9 cellular contexts compared by ENCODE assay signal in the genomic region with DNA sequence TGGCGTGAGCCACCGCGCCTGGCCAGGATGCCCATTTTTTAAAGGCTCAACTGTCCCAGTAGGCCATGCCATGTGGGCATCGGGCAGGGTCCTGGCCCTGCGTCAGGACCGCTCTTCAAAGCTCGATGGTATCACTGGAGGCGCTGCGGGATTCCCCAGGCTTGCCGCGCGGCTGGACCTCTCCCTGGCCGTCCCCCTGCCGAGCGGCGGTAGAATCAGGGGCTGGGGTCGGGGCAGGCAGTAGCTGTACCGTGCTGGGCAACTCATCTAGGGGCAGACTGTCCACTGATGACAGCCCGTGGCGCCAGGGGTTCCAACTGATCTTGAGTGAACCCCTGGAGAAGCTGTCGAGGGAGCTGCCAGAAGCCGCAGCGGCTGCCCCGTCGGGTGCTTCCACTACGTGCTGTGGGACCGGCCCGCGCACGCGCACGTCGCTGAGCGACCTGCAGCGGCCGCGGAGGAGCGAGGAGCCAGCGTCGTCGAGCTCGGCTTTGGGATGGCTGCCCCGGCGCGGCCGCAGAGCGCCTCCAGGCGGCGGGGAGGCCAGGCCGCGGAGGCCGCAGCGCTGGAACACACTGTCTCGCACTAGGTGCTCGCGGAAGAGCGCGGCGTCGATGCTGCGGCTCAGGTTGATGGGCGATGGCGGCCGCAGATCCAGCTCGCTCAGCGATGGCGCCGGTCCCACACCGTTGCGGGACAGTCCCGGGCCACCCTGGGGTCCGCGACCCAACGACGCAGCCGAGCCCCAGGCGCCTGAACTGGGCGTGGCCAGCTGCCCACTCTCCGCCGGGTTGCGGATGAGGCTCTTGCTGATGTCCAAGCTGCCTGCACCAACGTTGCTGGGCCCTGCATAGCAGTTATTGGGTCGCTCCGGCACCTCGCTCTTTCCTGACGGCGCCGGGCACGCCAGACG. TPM values are rescaled to one million over a fixed set of nuclear protein-coding genes. Genes with fewer than 3 reads are reported as not detected.
DNase-seq lines count a peak whose midpoint lies in the region; ATAC-seq and TF ChIP-seq lines count a peak whose summit lies in the region.
"Had no signal": no experiment of that assay in that cellular context is flagged by ENCODE, and none has a peak within 500 bp of the region (broad histone marks: within the 10 kb centered on the region; RNA-seq: fewer than 3 reads in every experiment).

No MANE protein-coding gene starts in this region.

- no peaks in the 10 kb centered on the region for H4K20me1 ChIP-seq in PC-3 (ENCODE audit: low read length)

- TF ChIP-seq POLR2A in esophagus muscularis mucosa (IDR thresholded peaks at IDR 0.05; ENCODE audit: low read depth), result no peak

- peak overlapping the region; percentile 98 for H3K4me2 ChIP-seq in PC-3 (ENCODE audit: low read length)

- peaks cover 6% of the 10 kb centered on the region for H3K4me1 ChIP-seq in CD8-positive, alpha-beta memory T cell (ENCODE audit: insufficient read depth, low read length)
- peaks cover 33% of the 10 kb centered on the region for H3K4me1 ChIP-seq in PC-3 (ENCODE audit: insufficient read depth, low read length)
- H3K4me1 ChIP-seq in esophagus muscularis mucosa, result peaks cover 13 to 47% (median 33%) of the 10 kb centered on the region in 4 donors
- peaks cover 7% of the 10 kb centered on the region for H3K4me1 ChIP-seq in mucosa of stomach (ENCODE audit: control insufficient read depth, insufficient read depth, low read length)

- H3K9me2 ChIP-seq in PC-3 (replicated peaks; ENCODE audit: low read length), result no peaks in the 10 kb centered on the region

- peak; percentile 71 for TF ChIP-seq CTCF in PC-3 (conservative IDR thresholded peaks at IDR 0.05; ENCODE audit: low read depth, low read length)
- TF ChIP-seq CTCF in esophagus muscularis mucosa (IDR thresholded peaks at IDR 0.05), result peak; percentile 73 to 81 (median 79)

- H3K27ac Mint-ChIP-seq in CD8-positive, alpha-beta memory T cell, result peak overlapping the region; percentile 68 to 96 (median 87)

- no peaks in the 10 kb centered on the region for H3K27me3 ChIP-seq in CD8-positive, alpha-beta memory T cell (ENCODE audit: insufficient read depth, low read length, poor library complexity, severe bottlenecking)
- H3K27me3 ChIP-seq in PC-3 (ENCODE audit: low read length) (no peaks in the 10 kb centered on the region), esophagus muscularis mucosa (peaks cover 0 to 6% (median 0%) of the 10 kb centered on the region in 4 donors), mucosa of stomach (ENCODE audit: control insufficient read depth, insufficient read depth, low read length) (peaks cover under 1% of the 10 kb centered on the region)

- TF ChIP-seq EP300 in esophagus muscularis mucosa (IDR thresholded peaks at IDR 0.05), result no peak

- ATAC-seq in HG02981 (IDR thresholded peaks at IDR 0.05; ENCODE audit: unreplicated experiment) (peak; percentile 69), PC-3 (peak; percentile 76), HG03135 (IDR thresholded peaks at IDR 0.05; ENCODE audit: unreplicated experiment) (no peak)

- H3K27me3 Mint-ChIP-seq in CD8-positive, alpha-beta memory T cell, result no peaks in the 10 kb centered on the region

- DNase-seq in CD8-positive, alpha-beta memory T cell, result peak; percentile 74 to 85 (median 80)
- peak; percentile 96 for DNase-seq in PC-3
- peak; percentile 80 for DNase-seq in activated T-helper 1 cell treated with Interleukin-2 at 50 U/mL for 16 hours (ENCODE audit: low read depth)
- DNase-seq in esophagus muscularis mucosa (ENCODE audit: extremely low spot score), result peak; percentile 93
- peak; percentile 50 to 59 for DNase-seq in stimulated activated CD8-positive, alpha-beta memory T cell treated with anti-CD3 and anti-CD28 coated beads, Interleukin-4, amount 100 ng/mL, for 1 hour (ENCODE audit: low read depth in 2 of 2, low spot score in 1 of 2)

- H3K9ac ChIP-seq in PC-3 (ENCODE audit: low read length) (peak overlapping the region; percentile 72), mucosa of stomach (ENCODE audit: low read length) (peak overlapping the region; percentile 77)

- CTCF ChIA-PET in CD8-positive, alpha-beta memory T cell (lab: Charles Lee), result interaction anchor here (0.6 to 2.0 kb wide), 14 partner anchors 11 to 442 kb away, joined by 3 to 23 read pairs (median 4); a partner anchor contains a TSS
- CTCF ChIA-PET in PC-3 (lab: Charles Lee), result interaction anchor here (0.5 to 1.6 kb wide), 22 partner anchors 10 to 881 kb away, joined by 3 to 24 read pairs (median 4); a partner anchor contains a TSS

- H2AFZ ChIP-seq in PC-3 (ENCODE audit: low read length), result peak overlapping the region; percentile 89

- peaks cover 21% of the 10 kb centered on the region for H3K79me2 ChIP-seq in PC-3 (ENCODE audit: low read length)

- H3F3A ChIP-seq in PC-3 (ENCODE audit: low read length, unreplicated experiment), result no peaks in the 10 kb centered on the region

- peak overlapping the region; percentile 68 to 82 (median 76) for H3K4me3 Mint-ChIP-seq in CD8-positive, alpha-beta memory T cell

- H3K36me3 Mint-ChIP-seq in CD8-positive, alpha-beta memory T cell, result peaks cover 0 to 31% (median 2%) of the 10 kb centered on the region in 3 donors

- intact Hi-C loops in PC-3 (cut with micrococcal nuclease), result loop anchor here (1.0 to 5.0 kb wide), 5 partner anchors 24 to 98 kb away; a partner anchor contains a TSS
- intact Hi-C loops in esophagus muscularis mucosa (cut with DNase I), result no loop called here

- WGBS in esophagus muscularis mucosa, result 15% methylated on average over 8 of the region's 90 CpGs

- peaks cover 6% of the 10 kb centered on the region for H3K36me3 ChIP-seq in CD8-positive, alpha-beta memory T cell (ENCODE audit: insufficient read depth, low read length)
- H3K36me3 ChIP-seq in PC-3 (ENCODE audit: low read depth, low read length) (no peaks in the 10 kb centered on the region; the same call in 1 of the 2 replicates), esophagus muscularis mucosa (peaks cover 10 to 45% (median 38%) of the 10 kb centered on the region in 4 donors), mucosa of stomach (ENCODE audit: control insufficient read depth, insufficient read depth, low read length) (peaks cover 4% of the 10 kb centered on the region)

- TSS peak; percentile 45 for BruUV-seq in PC-3 (replicated peaks; lab: Mats Ljungman, UMichigan)

- H3K4me1 Mint-ChIP-seq in CD8-positive, alpha-beta memory T cell, result peaks cover 6 to 7% (median 7%) of the 10 kb centered on the region in 3 donors

- peak overlapping the region; percentile 28 for H3K4me3 ChIP-seq in CD8-positive, alpha-beta memory T cell (ENCODE audit: low read length)
- H3K4me3 ChIP-seq in PC-3 (ENCODE audit: low read length) (peak overlapping the region; percentile 91), esophagus muscularis mucosa (peak overlapping the region; percentile 65 to 79 (median 71)), mucosa of stomach (ENCODE audit: low read length) (peak overlapping the region; percentile 54)

- POLR2A ChIA-PET in CD8-positive, alpha-beta memory T cell (lab: Charles Lee), result interaction anchor here (0.8 to 2.1 kb wide), 3 partner anchors 13 to 55 kb away, joined by 3 to 28 read pairs (median 4); a partner anchor contains a TSS
- POLR2A ChIA-PET in PC-3 (lab: Charles Lee; ENCODE audit: unreplicated experiment), result interaction anchor here (0.6 to 1.1 kb wide), 9 partner anchors 10 to 237 kb away, joined by 3 to 6 read pairs (median 4); a partner anchor contains a TSS

- no peaks in the 10 kb centered on the region for H3K9me3 Mint-ChIP-seq in CD8-positive, alpha-beta memory T cell

- no peaks in the 10 kb centered on the region for H3K9me3 ChIP-seq in CD8-positive, alpha-beta memory T cell (ENCODE audit: low read length)
- no peaks in the 10 kb centered on the region for H3K9me3 ChIP-seq in PC-3 (ENCODE audit: low read length)
- H3K9me3 ChIP-seq in esophagus muscularis mucosa, result no peaks in the 10 kb centered on the region
- H3K9me3 ChIP-seq in mucosa of stomach (ENCODE audit: control insufficient read depth, low read length), result no peaks in the 10 kb centered on the region

- H3K27ac ChIP-seq in CD8-positive, alpha-beta memory T cell (ENCODE audit: low read depth, low read length), result no peak overlapping the region
- peak overlapping the region; percentile 21; the same call in 1 of the 2 replicates for H3K27ac ChIP-seq in PC-3 (ENCODE audit: low read length)
- H3K27ac ChIP-seq in esophagus muscularis mucosa (replicated peaks in 1 of 4), result peak overlapping the region; percentile 87 to 93 (median 90)
- H3K27ac ChIP-seq: HL-60 had no signal

RNA-seq across cellular contexts. Expression of a gene that starts 5.8 kb away (rescaled TPM):
- total RNA-seq in CD8-positive, alpha-beta memory T cell, result 10 to 100 TPM; 12.1 to 12.3 TPM
- polyA plus RNA-seq in CD8-positive, alpha-beta memory T cell, result 5.4 TPM
- 4.4 and 5.0 TPM in 2 replicates for total RNA-seq in PC-3 (2014; rRNA removed)
- 1 to 10 TPM in 3 of 4 donors, under 1 TPM in 1; 0.83 to 2.5 (median 2.0) TPM for total RNA-seq in esophagus muscularis mucosa

RNA-seq across cellular contexts. Expression of a gene that starts 12.7 kb away (rescaled TPM):
- total RNA-seq in CD8-positive, alpha-beta memory T cell, result 10 to 100 TPM; 14.0 to 16.0 TPM
- 24.5 TPM for polyA plus RNA-seq in CD8-positive, alpha-beta memory T cell
- total RNA-seq in PC-3 (2014; rRNA removed) (22.0 and 28.3 TPM in 2 replicates), esophagus muscularis mucosa (10 to 100 TPM; 38.6 to 62.9 (median 52.0) TPM)

RNA-seq across cellular contexts. Expression of a gene that starts 29.5 kb away (rescaled TPM):
- total RNA-seq in CD8-positive, alpha-beta memory T cell, result under 1 TPM; 0.20 to 0.31 TPM
- polyA plus RNA-seq in CD8-positive, alpha-beta memory T cell, result 11.0 TPM
- total RNA-seq in PC-3 (2014; rRNA removed) (116 and 138 TPM in 2 replicates), esophagus muscularis mucosa (10 to 100 TPM; 40.3 to 60.4 (median 51.3) TPM)

RNA-seq across cellular contexts. Expression of a gene that starts 40.3 kb away (rescaled TPM):
- 10 to 100 TPM; 56.3 to 56.8 TPM for total RNA-seq in CD8-positive, alpha-beta memory T cell
- polyA plus RNA-seq in CD8-positive, alpha-beta memory T cell, result 90.9 TPM
- total RNA-seq in PC-3 (2014; rRNA removed), result 55.8 and 77.1 TPM in 2 replicates
- total RNA-seq in esophagus muscularis mucosa, result 10 to 100 TPM; 36.5 to 72.6 (median 56.1) TPM

RNA-seq across cellular contexts. Expression of a gene that starts 43.7 kb away (rescaled TPM):
- total RNA-seq in CD8-positive, alpha-beta memory T cell, result 1 to 10 TPM in 1 of 2 experiments, under 1 TPM in 1; 0.47 to 1.2 TPM
- polyA plus RNA-seq in CD8-positive, alpha-beta memory T cell, result 1.2 TPM
- total RNA-seq in PC-3 (2014; rRNA removed), result 4.0 and 4.7 TPM in 2 replicates
- 1 to 10 TPM in 3 of 4 donors, under 1 TPM in 1; 0.99 to 1.7 (median 1.2) TPM for total RNA-seq in esophagus muscularis mucosa

Comparison
In these comparisons a context has a peak if more than half of its experiments do, and no peak if none do; other contexts are left out.
1. H3K4me3 ChIP-seq: peak in every context shown above with its lines; median percentile 91 in PC-3; 71 in esophagus muscularis mucosa; 54 in mucosa of stomach; 28 in CD8-positive, alpha-beta memory T cell.
2. RNA of a gene that starts 29.5 kb away (total RNA-seq): 116 to 138 TPM in PC-3 and 40.3 to 60.4 TPM in esophagus muscularis mucosa; 0.20 to 0.31 TPM in CD8-positive, alpha-beta memory T cell; every median in the first group is over 10 times any median in the second.
3. Peak in every context shown above with its lines, with median percentiles within 50 percentile points of each other: DNase-seq.